1 cellular context compared by ENCODE assay signal in the genomic region with DNA sequence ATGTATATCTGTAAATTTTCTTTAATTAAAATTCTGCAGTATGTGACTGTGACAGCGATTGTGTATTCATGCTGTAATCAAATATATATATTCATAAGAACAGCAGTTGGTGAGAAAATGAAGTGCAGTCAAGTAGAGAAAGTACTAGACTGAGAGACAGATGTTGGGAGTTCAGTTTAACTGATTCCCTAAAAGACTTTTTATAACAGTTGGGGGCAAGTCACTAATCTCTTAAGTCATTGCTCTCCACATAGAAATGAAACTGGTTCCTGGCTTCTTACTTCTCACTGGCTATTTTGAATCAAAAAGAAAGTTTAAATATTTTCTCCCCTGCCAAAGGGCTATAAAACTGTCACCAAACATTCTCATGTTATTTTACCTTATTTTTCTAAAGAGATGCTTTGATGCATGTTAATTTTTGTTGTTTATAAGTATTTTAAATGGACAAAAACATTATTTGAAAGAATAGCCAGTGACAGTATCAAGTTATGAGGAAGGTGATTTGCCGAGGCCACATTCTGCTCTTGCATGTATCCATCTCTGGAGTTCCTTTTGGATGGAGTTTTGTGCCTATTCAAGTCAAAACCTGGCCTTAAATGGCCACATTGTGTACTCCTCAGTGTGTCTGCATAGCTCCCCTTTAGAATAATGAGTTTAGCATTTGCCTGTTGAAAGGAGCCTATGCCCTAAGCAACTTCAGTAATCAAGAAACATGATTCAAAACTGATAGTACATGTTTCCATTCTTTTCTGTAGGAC.
TF ChIP-seq lines count a peak whose summit lies in the region.

No MANE protein-coding gene starts in this region.

TF ChIP-seq in K562, 482 proteins besides CTCF, POLR2A, EP300 and RAD21:
- TF ChIP-seq, protein P1, sequence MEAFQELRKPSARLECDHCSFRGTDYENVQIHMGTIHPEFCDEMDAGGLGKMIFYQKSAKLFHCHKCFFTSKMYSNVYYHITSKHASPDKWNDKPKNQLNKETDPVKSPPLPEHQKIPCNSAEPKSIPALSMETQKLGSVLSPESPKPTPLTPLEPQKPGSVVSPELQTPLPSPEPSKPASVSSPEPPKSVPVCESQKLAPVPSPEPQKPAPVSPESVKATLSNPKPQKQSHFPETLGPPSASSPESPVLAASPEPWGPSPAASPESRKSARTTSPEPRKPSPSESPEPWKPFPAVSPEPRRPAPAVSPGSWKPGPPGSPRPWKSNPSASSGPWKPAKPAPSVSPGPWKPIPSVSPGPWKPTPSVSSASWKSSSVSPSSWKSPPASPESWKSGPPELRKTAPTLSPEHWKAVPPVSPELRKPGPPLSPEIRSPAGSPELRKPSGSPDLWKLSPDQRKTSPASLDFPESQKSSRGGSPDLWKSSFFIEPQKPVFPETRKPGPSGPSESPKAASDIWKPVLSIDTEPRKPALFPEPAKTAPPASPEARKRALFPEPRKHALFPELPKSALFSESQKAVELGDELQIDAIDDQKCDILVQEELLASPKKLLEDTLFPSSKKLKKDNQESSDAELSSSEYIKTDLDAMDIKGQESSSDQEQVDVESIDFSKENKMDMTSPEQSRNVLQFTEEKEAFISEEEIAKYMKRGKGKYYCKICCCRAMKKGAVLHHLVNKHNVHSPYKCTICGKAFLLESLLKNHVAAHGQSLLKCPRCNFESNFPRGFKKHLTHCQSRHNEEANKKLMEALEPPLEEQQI (IDR thresholded peaks at IDR 0.05), result no peak
- TF ChIP-seq FOXM1 (IDR thresholded peaks at IDR 0.05; ENCODE audit: low read depth) (peak; percentile 32; the same call in 1 of the 2 replicates), FOXM1 (CRISPR knock-in tag; IDR thresholded peaks at IDR 0.05; ENCODE audit: low read depth) (no peak), SRF (CRISPR knock-in tag; IDR thresholded peaks at IDR 0.05) (peak in 1 of 2 experiments; percentile 69; a peak in 2 of 4 replicates), ZNF274 (IDR thresholded peaks at IDR 0.05; ENCODE audit: borderline replicate concordance, low read depth, low read length) (no peak), MYBL2 (IDR thresholded peaks at IDR 0.05; ENCODE audit: low read depth) (peak; percentile 43; the same call in 1 of the 2 replicates), MYBL2 (CRISPR knock-in tag; IDR thresholded peaks at IDR 0.05; ENCODE audit: borderline replicate concordance) (no peak)
